28 cellular contexts compared by ENCODE assay signal in genomic region chr16:27145630-27146029, GRCh38.
"Had no signal": no experiment of that assay in that cellular context is flagged by ENCODE, and none has a peak within 500 bp of the region (broad histone marks: within the 10 kb centered on the region; RNA-seq: fewer than 3 reads in every experiment).

No MANE protein-coding gene starts in this region.

- H3K4me3 ChIP-seq: colonic mucosa, coronary artery, dorsolateral prefrontal cortex, esophagus muscularis mucosa, esophagus squamous epithelium, gastrocnemius medialis, gastroesophageal sphincter, heart left ventricle, heart right ventricle had no signal

- H3K9me3 ChIP-seq: colonic mucosa, esophagus squamous epithelium, gastrocnemius medialis had no signal

- H3K4me1 ChIP-seq: colonic mucosa, esophagus muscularis mucosa, esophagus squamous epithelium, foreskin keratinocyte, gastrocnemius medialis, gastroesophageal sphincter, heart left ventricle, heart right ventricle had no signal

- DNase-seq: colonic mucosa; cortex of kidney; dermis blood vessel endothelial cell; dorsolateral prefrontal cortex; effector CD4-positive, alpha-beta T cell; effector CD8-positive, alpha-beta T cell; effector memory CD4-positive, alpha-beta T cell; effector memory CD8-positive, alpha-beta T cell; endodermal cell; erythroblast; esophagus squamous epithelium; foreskin fibroblast; foreskin keratinocyte; foreskin melanocyte; gastrocnemius medialis; glutamatergic neuron; head of caudate nucleus; heart left ventricle; heart right ventricle had no signal

- H3K36me3 ChIP-seq: colonic mucosa, esophagus muscularis mucosa, esophagus squamous epithelium, gastrocnemius medialis, gastroesophageal sphincter, heart left ventricle, heart right ventricle had no signal

- H3K27ac ChIP-seq: colonic mucosa, coronary artery, dorsolateral prefrontal cortex, epithelial cell of prostate, esophagus muscularis mucosa, esophagus squamous epithelium, foreskin keratinocyte, gastrocnemius medialis, gastroesophageal sphincter, heart left ventricle, heart right ventricle had no signal

- H3K27me3 ChIP-seq: colonic mucosa, foreskin keratinocyte, gastrocnemius medialis had no signal

- FAIRE-seq: colon, endometrium, endothelial cell of umbilical vein, frontal cortex had no signal

- ATAC-seq: effector memory CD8-positive, alpha-beta T cell; esophagus mucosa; foreskin keratinocyte; gastrocnemius medialis; gastroesophageal sphincter; heart left ventricle; heart right ventricle had no signal
